Comparison of ENCODE assay signal across 29 cellular contexts in the genomic region with DNA sequence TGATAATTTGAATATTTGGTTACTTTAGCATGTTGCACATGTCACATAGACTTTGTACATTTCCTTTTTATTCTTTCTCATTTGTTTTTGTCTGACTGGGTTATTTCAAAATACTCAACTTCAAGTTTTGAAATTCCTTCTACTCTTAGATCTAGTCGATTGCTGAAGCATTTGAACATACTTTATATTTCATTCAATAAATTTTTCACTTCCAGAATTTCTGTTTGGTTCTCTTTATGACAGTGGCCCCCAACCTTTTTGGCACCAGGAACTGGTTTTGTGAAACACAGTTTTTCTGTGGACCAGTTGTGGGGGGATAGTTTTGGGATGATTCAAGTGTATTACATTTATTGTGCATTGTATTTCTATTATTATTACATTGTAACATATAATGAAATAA.
DNase-seq lines count a peak whose midpoint lies in the region; ATAC-seq, FAIRE-seq and TF ChIP-seq lines count a peak whose summit lies in the region.
"Had no signal": no experiment of that assay in that cellular context is flagged by ENCODE, and none has a peak within 500 bp of the region (broad histone marks: within the 10 kb centered on the region; RNA-seq: fewer than 3 reads in every experiment).

No MANE protein-coding gene starts in this region.

- POLR2A ChIA-PET in HepG2 (lab: Yijun Ruan, JAX): no interaction called here

- CTCF ChIA-PET in HepG2 (lab: Yijun Ruan, JAX; ENCODE audit: low intra/inter-chr PET ratio, low total read pairs): no interaction called here

- H3K79me2 ChIP-seq in HepG2 (ENCODE audit: insufficient read depth, low read length): no peaks in the 10 kb centered on the region

- 2% methylated on average over 1 of the region's 1 CpG for WGBS in HepG2 (ENCODE audit: low lambda C conversion rate)
- 47% methylated on average over 1 of the region's 1 CpG for WGBS in right lobe of liver (ENCODE audit: insufficient coverage, low coverage, low lambda C conversion rate, missing lambda C conversion rate)

- no peak overlapping the region for H2AFZ ChIP-seq in HepG2 (ENCODE audit: low read length)

- no peak overlapping the region for H3K9ac ChIP-seq in HepG2 (ENCODE audit: insufficient read depth, low read depth, low read length)
- H3K9ac ChIP-seq: BLaER1; BLaER1 treated with 17β-estradiol and CSF1 and Interleukin-3, amounts not matched to agents 10 nM and 100 nM had no signal

- H3K27ac ChIP-seq in HepG2 (ENCODE audit: extremely low read length, insufficient read depth, low read length): no peak overlapping the region
- H3K27ac ChIP-seq in right lobe of liver: no peak overlapping the region
- H3K27ac ChIP-seq: 22Rv1; A549; BLaER1; BLaER1 treated with 17β-estradiol and CSF1 and Interleukin-3, amounts not matched to agents 10 nM and 100 nM; C4-2B had no signal

- no peaks in the 10 kb centered on the region for H4K20me1 ChIP-seq in HepG2 (ENCODE audit: insufficient read depth, low read length)
- H4K20me1 ChIP-seq: BLaER1; BLaER1 treated with 17β-estradiol and CSF1 and Interleukin-3, amounts not matched to agents 10 nM and 100 nM had no signal

- TF ChIP-seq EP300 in HepG2 (IDR thresholded peaks at IDR 0.05; ENCODE audit: low read depth in 2 of 2, low read length in 2 of 2) (no peak), HepG2 (CRISPR knock-in tag; IDR thresholded peaks at IDR 0.05; ENCODE audit: borderline replicate concordance) (no peak)

- intact Hi-C loops in HepG2 (cut with micrococcal nuclease; ENCODE audit: unreplicated experiment) (no loop called here), right lobe of liver (cut with DNase I) (no loop called here)

- no peaks in the 10 kb centered on the region for H3K36me3 ChIP-seq in HepG2 (replicated peaks in 1 of 2; ENCODE audit: control insufficient read depth in 1 of 2, insufficient read depth in 2 of 2, low read length in 2 of 2)
- no peaks in the 10 kb centered on the region for H3K36me3 ChIP-seq in right lobe of liver
- H3K36me3 ChIP-seq: BE2C; BLaER1; BLaER1 treated with 17β-estradiol and CSF1 and Interleukin-3, amounts not matched to agents 10 nM and 100 nM had no signal

- FAIRE-seq in HepG2 (lab: Jason Lieb, UNC): no peak
- FAIRE-seq: A204.1, A549, D721Med had no signal

- DNase-seq in HepG2 (ENCODE audit: low spot score) (no peak), right lobe of liver (no peak)
- DNase-seq: 8988T; ACHN; AML-193; BE2C; C1 segment of cervical spinal cord; Caco-2; Calu3; CD4-positive, alpha-beta memory T cell; CD4-positive, alpha-beta T cell; CD4-positive, CD25-positive, alpha-beta regulatory T cell; CD8-positive, alpha-beta memory T cell; CD8-positive, alpha-beta T cell; COR-L47; DMS 273 treated with DMSO at 0.1 percent for 48 hours; DMS153; DMS53; DMS79; DMS79 treated with DMSO at 0.1 percent for 48 hours; DND-41; EL had no signal

- ATAC-seq in HepG2 (no peak), right lobe of liver (no peak)
- ATAC-seq: A549; CD8-positive, alpha-beta T cell had no signal

- H3K4me3 ChIP-seq in HepG2 (replicated peaks in 1 of 3; ENCODE audit: insufficient read depth in 1 of 3, low read depth in 2 of 3, low read length in 3 of 3): no peak overlapping the region
- H3K4me3 ChIP-seq in right lobe of liver: no peak overlapping the region
- H3K4me3 ChIP-seq: A549; BLaER1; BLaER1 treated with 17β-estradiol and CSF1 and Interleukin-3, amounts not matched to agents 10 nM and 100 nM had no signal

- TF ChIP-seq POLR2A in HepG2 (IDR thresholded peaks at IDR 0.05; ENCODE audit: insufficient read depth in 1 of 2, low read depth in 2 of 2, low read length in 2 of 2): no peak
- TF ChIP-seq POLR2A in right lobe of liver (IDR thresholded peaks at IDR 0.05): no peak

- TF ChIP-seq CTCF in HepG2 (CRISPR knock-in tag; IDR thresholded peaks at IDR 0.05): no peak
- TF ChIP-seq CTCF in right lobe of liver (IDR thresholded peaks at IDR 0.05): no peak

- TF ChIP-seq RAD21 in HepG2 (CRISPR knock-in tag; IDR thresholded peaks at IDR 0.05): no peak

- H3K4me2 ChIP-seq in HepG2 (ENCODE audit: low read depth, low read length): no peak overlapping the region
- H3K4me2 ChIP-seq: A549; BLaER1; BLaER1 treated with 17β-estradiol and CSF1 and Interleukin-3, amounts not matched to agents 10 nM and 100 nM had no signal

- H3K27me3 ChIP-seq in HepG2 (ENCODE audit: control insufficient read depth in 1 of 2, insufficient read depth in 2 of 2, low read length in 2 of 2) (no peaks in the 10 kb centered on the region), right lobe of liver (no peaks in the 10 kb centered on the region)
- H3K27me3 ChIP-seq: BE2C; BLaER1; BLaER1 treated with 17β-estradiol and CSF1 and Interleukin-3, amounts not matched to agents 10 nM and 100 nM had no signal

- in situ Hi-C loops in HepG2 (cut with HindIII; ENCODE audit: extremely low pct_ligation_motif_present, low pct_unique_long_range_greater_than_20kb): no loop called here

- H3K4me1 ChIP-seq in HepG2 (ENCODE audit: insufficient read depth, low read length) (no peaks in the 10 kb centered on the region), right lobe of liver (no peaks in the 10 kb centered on the region)
- H3K4me1 ChIP-seq: A549; BE2C; BLaER1; BLaER1 treated with 17β-estradiol and CSF1 and Interleukin-3, amounts not matched to agents 10 nM and 100 nM; Caco-2 had no signal

- peaks cover 36% of the 10 kb centered on the region for H3K9me3 ChIP-seq in HepG2 (ENCODE audit: low read length)
- no peaks in the 10 kb centered on the region for H3K9me3 ChIP-seq in right lobe of liver
- H3K9me3 ChIP-seq: BE2C had no signal

- no TSS peak for BruUV-seq in HepG2 (replicated peaks; lab: Mats Ljungman, UMichigan)

TF ChIP-seq in HepG2, 621 proteins besides CTCF, POLR2A, EP300 and RAD21:
- TF ChIP-seq ZNF547 (CRISPR knock-in tag; IDR thresholded peaks at IDR 0.05) (no peak), ZNF160 (CRISPR knock-in tag; IDR thresholded peaks at IDR 0.05) (peak; percentile 90)
TF ChIP-seq in HepG2: peak in this region for 1.
